ENCODE assay signal across 27 cellular contexts in the genomic region with DNA sequence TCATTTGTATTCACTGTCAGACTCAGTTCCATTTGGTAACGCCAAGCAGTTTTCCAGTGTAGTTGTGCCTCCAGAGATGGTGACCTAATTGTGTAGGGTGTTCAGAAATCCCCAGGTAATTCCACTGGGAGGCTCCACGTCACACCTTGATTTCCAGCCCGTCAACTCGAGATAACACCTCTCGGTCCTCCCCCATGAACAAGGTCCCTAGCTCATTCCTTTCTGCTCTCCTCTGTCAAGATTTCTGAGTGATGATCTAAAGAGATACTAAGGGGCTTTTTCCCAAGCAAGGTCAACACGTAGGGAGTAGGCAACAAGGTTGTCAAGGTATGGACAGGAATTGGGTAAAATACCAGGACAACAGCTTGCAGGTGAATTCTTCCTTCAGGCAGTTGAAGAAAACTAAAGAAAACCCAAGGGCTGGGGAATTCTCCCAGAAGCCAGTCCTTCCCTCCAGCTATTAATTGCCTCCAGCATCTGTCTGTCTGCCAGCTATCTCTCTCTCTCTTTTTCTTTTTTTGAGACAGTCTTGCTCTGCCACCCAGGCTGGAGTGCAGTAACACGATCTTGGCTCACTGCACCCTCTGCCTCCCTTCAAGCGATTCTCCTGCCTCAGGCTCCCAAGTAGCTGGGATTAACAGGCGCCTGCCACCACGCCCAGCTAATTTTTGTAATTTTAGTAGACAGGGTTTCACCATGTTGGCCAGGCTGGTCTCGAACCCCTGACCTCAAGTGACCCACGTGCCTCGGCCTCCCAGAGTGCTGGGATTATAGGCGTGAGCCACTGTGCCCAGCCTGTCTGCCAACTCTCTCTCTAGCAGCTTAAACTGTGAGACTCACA. TPM values are rescaled to one million over a fixed set of nuclear protein-coding genes. Genes with fewer than 3 reads are reported as not detected.
DNase-seq lines count a peak whose midpoint lies in the region; ATAC-seq, FAIRE-seq and TF ChIP-seq lines count a peak whose summit lies in the region.
"Had no signal": no experiment of that assay in that cellular context is flagged by ENCODE, and none has a peak within 500 bp of the region (broad histone marks: within the 10 kb centered on the region; RNA-seq: fewer than 3 reads in every experiment).

No MANE protein-coding gene starts in this region.

- CTCF ChIA-PET in GM12878 (lab: Yijun Ruan, JAX) = interaction anchor here (0.8 to 1.4 kb wide), 2 partner anchors 16 to 298 kb away, joined by 3 read pairs; a partner anchor contains a TSS

- WGBS in GM12878 (ENCODE audit: insufficient coverage, insufficient replicate concordance, low lambda C conversion rate, missing lambda C conversion rate) = 9% methylated on average over 14 of the region's 14 CpGs

- H3K27ac ChIP-seq in left ventricle myocardium inferior (replicated peaks) (peak overlapping the region; percentile 49), GM12878 (ENCODE audit: control insufficient read depth, insufficient read depth) (no peak overlapping the region)
- H3K27ac ChIP-seq: prostate gland, transverse colon had no signal

- ATAC-seq in Right ventricle myocardium superior (ENCODE audit: poor library complexity) = no peak
- ATAC-seq in GM12878 = peak; percentile 17; the same call in 2 of the 3 replicates
- no peak for ATAC-seq in stimulated activated naive B cell treated with anti-CD40 and anti-IgM and Interleukin-4, amounts not matched to agents 10 μg/mL and 1 μg/mL and 100 μg/mL, for 72 hours (replicated peaks)
- ATAC-seq: activated CD8-positive, alpha-beta memory T cell treated with anti-CD3 and anti-CD28 coated beads, Interleukin-2, amount 10 ng/mL, durations not matched to agents 7 days and 5 days; activated naive CD8-positive, alpha-beta T cell treated with anti-CD3 and anti-CD28 coated beads, Interleukin-2, amount 50 U/mL, for 24 hours; CD8-positive, alpha-beta T cell; K562; Right ventricle myocardium inferior; stimulated activated naive CD8-positive, alpha-beta T cell treated with anti-CD3 and anti-CD28 coated beads, Interleukin-15, amount 100 ng/mL, for 72 hours had no signal

- H4K20me1 ChIP-seq in GM12878 (ENCODE audit: control insufficient read depth, insufficient read depth) = no peaks in the 10 kb centered on the region

- H3K9me3 Mint-ChIP-seq in stimulated activated naive B cell treated with anti-CD40 and anti-IgM and Interleukin-4, amounts not matched to agents 10 μg/mL and 1 μg/mL and 100 μg/mL, for 72 hours = no peaks in the 10 kb centered on the region
- H3K9me3 Mint-ChIP-seq in T-helper 2 cell treated with Interferon-gamma antibody and Interleukin-4, amounts not matched to agents 5 μg/mL and 100 μg/mL, for 36 hours = no peaks in the 10 kb centered on the region
- H3K9me3 Mint-ChIP-seq: activated naive CD8-positive, alpha-beta T cell treated with anti-CD3 and anti-CD28 coated beads, Interleukin-2, amount 50 U/mL, for 24 hours; CD8-positive, alpha-beta T cell; stimulated activated naive CD8-positive, alpha-beta T cell treated with anti-CD3 and anti-CD28 coated beads, Interleukin-15, amount 100 ng/mL, for 72 hours had no signal

- H3K36me3 Mint-ChIP-seq in stimulated activated naive B cell treated with anti-CD40 and anti-IgM and Interleukin-4, amounts not matched to agents 10 μg/mL and 1 μg/mL and 100 μg/mL, for 72 hours = peaks cover 0 to 1% of the 10 kb centered on the region in 2 donors
- no peaks in the 10 kb centered on the region for H3K36me3 Mint-ChIP-seq in T-helper 2 cell treated with Interferon-gamma antibody and Interleukin-4, amounts not matched to agents 5 μg/mL and 100 μg/mL, for 36 hours (ENCODE audit: low read depth)
- H3K36me3 Mint-ChIP-seq: activated CD8-positive, alpha-beta memory T cell treated with anti-CD3 and anti-CD28 coated beads, Interleukin-2, amount 10 ng/mL, durations not matched to agents 7 days and 5 days; CD8-positive, alpha-beta T cell had no signal

- in situ Hi-C loops in GM12878 (cut with MboI) = no loop called here

- no peak overlapping the region for H3K4me3 Mint-ChIP-seq in stimulated activated naive B cell treated with anti-CD40 and anti-IgM and Interleukin-4, amounts not matched to agents 10 μg/mL and 1 μg/mL and 100 μg/mL, for 72 hours
- no peak overlapping the region for H3K4me3 Mint-ChIP-seq in T-helper 2 cell treated with Interferon-gamma antibody and Interleukin-4, amounts not matched to agents 5 μg/mL and 100 μg/mL, for 36 hours
- H3K4me3 Mint-ChIP-seq: activated CD8-positive, alpha-beta memory T cell treated with anti-CD3 and anti-CD28 coated beads, Interleukin-2, amount 10 ng/mL, durations not matched to agents 7 days and 5 days; activated naive CD8-positive, alpha-beta T cell treated with anti-CD3 and anti-CD28 coated beads, Interleukin-2, amount 50 U/mL, for 24 hours; CD8-positive, alpha-beta T cell; stimulated activated naive CD8-positive, alpha-beta T cell treated with anti-CD3 and anti-CD28 coated beads, Interleukin-15, amount 100 ng/mL, for 72 hours had no signal

- H3K4me2 ChIP-seq in GM12878 (ENCODE audit: control insufficient read depth, insufficient read depth) = no peak overlapping the region

- no peak for TF ChIP-seq POLR2A in GM12878 (IDR thresholded peaks at IDR 0.05; ENCODE audit: low read depth, low read length)

- RAD21 ChIA-PET in GM12878 (lab: Charles Lee; ENCODE audit: unreplicated experiment) = no interaction called here

- peaks cover 31% of the 10 kb centered on the region for H3K4me1 ChIP-seq in left ventricle myocardium inferior
- H3K4me1 ChIP-seq in GM12878 (ENCODE audit: control insufficient read depth, insufficient read depth, low read length) = no peaks in the 10 kb centered on the region
- H3K4me1 ChIP-seq: prostate gland, transverse colon had no signal

- no peak for TF ChIP-seq CTCF in left ventricle myocardium inferior (IDR thresholded peaks at IDR 0.05; ENCODE audit: borderline replicate concordance)
- no peak for TF ChIP-seq CTCF in GM12878 (IDR thresholded peaks at IDR 0.05 in 2 of 3, conservative IDR thresholded peaks at IDR 0.05 in 1 of 3; ENCODE audit: control insufficient read depth in 2 of 3, extremely low read depth in 1 of 3, insufficient read depth in 1 of 3, low read depth in 3 of 3, low read length in 3 of 3)

- no peak for FAIRE-seq in GM12878 (lab: Jason Lieb, UNC)
- FAIRE-seq: A204.1, K562 had no signal

- H3K27me3 Mint-ChIP-seq in stimulated activated naive B cell treated with anti-CD40 and anti-IgM and Interleukin-4, amounts not matched to agents 10 μg/mL and 1 μg/mL and 100 μg/mL, for 72 hours = no peaks in the 10 kb centered on the region
- no peaks in the 10 kb centered on the region for H3K27me3 Mint-ChIP-seq in T-helper 2 cell treated with Interferon-gamma antibody and Interleukin-4, amounts not matched to agents 5 μg/mL and 100 μg/mL, for 36 hours (ENCODE audit: low read depth)
- H3K27me3 Mint-ChIP-seq: activated naive CD8-positive, alpha-beta T cell treated with anti-CD3 and anti-CD28 coated beads, Interleukin-2, amount 50 U/mL, for 24 hours; stimulated activated naive CD8-positive, alpha-beta T cell treated with anti-CD3 and anti-CD28 coated beads, Interleukin-15, amount 100 ng/mL, for 72 hours had no signal

- POLR2A ChIA-PET in GM12878 (lab: Charles Lee) = interaction anchor here (0.6 to 1.0 kb wide), 2 partner anchors 10 to 34 kb away, joined by 3 to 9 read pairs; no protein-coding TSS in a partner anchor

- TF ChIP-seq EP300 in GM12878 (IDR thresholded peaks at IDR 0.05; ENCODE audit: borderline replicate concordance in 1 of 2, control insufficient read depth in 1 of 2, low read depth in 2 of 2, low read length in 2 of 2) = no peak

- H3K4me3 ChIP-seq in left ventricle myocardium inferior = no peak overlapping the region
- H3K4me3 ChIP-seq in GM12878 = no peak overlapping the region
- H3K4me3 ChIP-seq: heart right ventricle, K562, prostate gland, transverse colon had no signal

- DNase-seq in left ventricle myocardium inferior = no peak
- no peak for DNase-seq in Right ventricle myocardium superior
- no peak for DNase-seq in GM12878 (ENCODE audit: low read depth, low spot score)
- peak; percentile 63 for DNase-seq in medulla oblongata (ENCODE audit: extremely low spot score)
- no peak for DNase-seq in stimulated activated naive B cell treated with anti-CD40 and anti-IgM and Interleukin-4, amounts not matched to agents 10 μg/mL and 1 μg/mL and 100 μg/mL, for 72 hours
- DNase-seq in stimulated activated naive CD4-positive, alpha-beta T cell treated with Interleukin-2 at 50 U/mL for 16 hours (lab: John Stamatoyannopoulos, UW) = no peak
- no peak for DNase-seq in T-helper 2 cell treated with Interferon-gamma antibody and Interleukin-4, amounts not matched to agents 5 μg/mL and 100 μg/mL, for 36 hours (ENCODE audit: low spot score)
- DNase-seq in NCI-H526 treated with DMSO at 0.1 percent for 48 hours (lab: John Stamatoyannopoulos, UW) = no peak
- DNase-seq: activated CD4-positive, CD25-positive, alpha-beta regulatory T cell; activated CD8-positive, alpha-beta memory T cell treated with anti-CD3 and anti-CD28 coated beads, Interleukin-2, amount 10 ng/mL, durations not matched to agents 7 days and 5 days; activated naive CD8-positive, alpha-beta T cell treated with anti-CD3 and anti-CD28 coated beads, Interleukin-2, amount 50 U/mL, for 24 hours; activated T-cell treated with anti-CD3 and anti-CD28 coated beads, Interleukin-2, amount 50 U/mL, for 48 hours; AML-193; CD8-positive, alpha-beta T cell; effector CD4-positive, alpha-beta T cell; H7; heart right ventricle; kidney glomerular epithelial cell; mammary epithelial cell; NCI-H446 treated with DMSO at 0.1 percent for 48 hours; stimulated activated naive CD8-positive, alpha-beta T cell treated with anti-CD3 and anti-CD28 coated beads, Interleukin-15, amount 100 ng/mL, for 72 hours; transverse colon had no signal

- BruUV-seq in GM12878 (replicated peaks; lab: Mats Ljungman, UMichigan) = no TSS peak

- peaks cover 30% of the 10 kb centered on the region for H3K36me3 ChIP-seq in left ventricle myocardium inferior
- no peaks in the 10 kb centered on the region for H3K36me3 ChIP-seq in GM12878 (ENCODE audit: control insufficient read depth in 2 of 2, insufficient read depth in 2 of 2, low read length in 1 of 2)
- H3K36me3 ChIP-seq: prostate gland, transverse colon had no signal

- peak overlapping the region; percentile 71 for H3K27ac Mint-ChIP-seq in stimulated activated naive B cell treated with anti-CD40 and anti-IgM and Interleukin-4, amounts not matched to agents 10 μg/mL and 1 μg/mL and 100 μg/mL, for 72 hours
- H3K27ac Mint-ChIP-seq in T-helper 2 cell treated with Interferon-gamma antibody and Interleukin-4, amounts not matched to agents 5 μg/mL and 100 μg/mL, for 36 hours = no peak overlapping the region
- H3K27ac Mint-ChIP-seq: activated CD8-positive, alpha-beta memory T cell treated with anti-CD3 and anti-CD28 coated beads, Interleukin-2, amount 10 ng/mL, durations not matched to agents 7 days and 5 days; activated naive CD8-positive, alpha-beta T cell treated with anti-CD3 and anti-CD28 coated beads, Interleukin-2, amount 50 U/mL, for 24 hours; CD8-positive, alpha-beta T cell; stimulated activated naive CD8-positive, alpha-beta T cell treated with anti-CD3 and anti-CD28 coated beads, Interleukin-15, amount 100 ng/mL, for 72 hours had no signal

- no peak for TF ChIP-seq RAD21 in GM12878 (IDR thresholded peaks at IDR 0.05; ENCODE audit: insufficient read depth, low read depth, low read length)

- H3K9me3 ChIP-seq in left ventricle myocardium inferior (replicated peaks) (no peaks in the 10 kb centered on the region), GM12878 (replicated peaks; ENCODE audit: control insufficient read depth, insufficient read depth, low read length) (no peaks in the 10 kb centered on the region)
- H3K9me3 ChIP-seq: heart right ventricle, prostate gland, transverse colon had no signal

- intact Hi-C loops in left ventricle myocardium inferior (cut with micrococcal nuclease) = no loop called here
- intact Hi-C loops in Right ventricle myocardium superior (cut with DNase I) = no loop called here
- intact Hi-C loops in GM12878 (cut with micrococcal nuclease; ENCODE audit: unreplicated experiment) = loop anchor here (10.0 kb wide), 1 partner anchor 49 kb away; no protein-coding TSS in a partner anchor

- H3K9ac ChIP-seq in GM12878 (ENCODE audit: control insufficient read depth, insufficient read depth, low read length) = no peak overlapping the region

- peaks cover 0 to 6% of the 10 kb centered on the region in 2 donors for H3K4me1 Mint-ChIP-seq in stimulated activated naive B cell treated with anti-CD40 and anti-IgM and Interleukin-4, amounts not matched to agents 10 μg/mL and 1 μg/mL and 100 μg/mL, for 72 hours
- no peaks in the 10 kb centered on the region for H3K4me1 Mint-ChIP-seq in T-helper 2 cell treated with Interferon-gamma antibody and Interleukin-4, amounts not matched to agents 5 μg/mL and 100 μg/mL, for 36 hours (ENCODE audit: low read depth)
- H3K4me1 Mint-ChIP-seq: activated CD8-positive, alpha-beta memory T cell treated with anti-CD3 and anti-CD28 coated beads, Interleukin-2, amount 10 ng/mL, durations not matched to agents 7 days and 5 days; activated naive CD8-positive, alpha-beta T cell treated with anti-CD3 and anti-CD28 coated beads, Interleukin-2, amount 50 U/mL, for 24 hours; stimulated activated naive CD8-positive, alpha-beta T cell treated with anti-CD3 and anti-CD28 coated beads, Interleukin-15, amount 100 ng/mL, for 72 hours had no signal

- SMC1A ChIA-PET in GM12878 (lab: Charles Lee; ENCODE audit: uncharacterized antibody, unreplicated experiment) = interaction anchor here (0.8 kb wide), 1 partner anchor 10 kb away, joined by 3 read pairs; no protein-coding TSS in a partner anchor

- no peaks in the 10 kb centered on the region for H3K27me3 ChIP-seq in left ventricle myocardium inferior (ENCODE audit: low read depth)
- H3K27me3 ChIP-seq in GM12878 (replicated peaks in 1 of 2; ENCODE audit: control insufficient read depth in 2 of 2, insufficient read depth in 2 of 2, low read length in 1 of 2) = no peaks in the 10 kb centered on the region
- H3K27me3 ChIP-seq: heart right ventricle, transverse colon had no signal

- no peaks in the 10 kb centered on the region for H3K79me2 ChIP-seq in GM12878 (ENCODE audit: control insufficient read depth, insufficient read depth, low read length)

- no peak overlapping the region for H2AFZ ChIP-seq in GM12878 (ENCODE audit: control insufficient read depth, low read depth, low read length)

RNA-seq across cellular contexts. Expression of a gene that starts 31.3 kb away (rescaled TPM):
- total RNA-seq in left ventricle myocardium inferior (82.3 TPM), Right ventricle myocardium superior (83.7 TPM), GM12878 (2014; rRNA removed) (under 0.01 TPM in 1 of 2 replicates, not detected in the other), GM12878 (2014; rRNA removed; fragmentation: Illumina TruSeq; extraction: Trizol) (0.04 TPM in 1 of 2 replicates, not detected in the other), GM12878 (2021) (0.23 and 0.32 TPM in 2 replicates)
- total RNA-seq in GM12878 (2013; cell fraction: nucleolus; rRNA removed) = 0.27 and 0.33 TPM in 2 replicates
- polyA plus RNA-seq in GM12878 (2011; ENCODE audit: low read depth) = not detected
- polyA plus RNA-seq in GM12878 (2011; rRNA removed) (0.01 and 0.12 TPM in 2 replicates), GM12878 (2014; fragmentation: Illumina TruSeq; extraction: Trizol) (0.07 and 0.35 TPM in 2 replicates), GM12878 (2014; fragmentation: Nextera tagmentation; extraction: Ambion mirVana) (under 1 TPM in 1 of 2 experiments, not detected in 1; 0.40 TPM), GM12878 (2014; rRNA removed) (0.03 and 0.27 TPM in 2 replicates), GM12878 (2016; fragmentation: Nextera tagmentation; extraction: Ambion mirVana) (under 1 TPM; 0.33 to 0.42 TPM)
- 0.05 and 0.18 TPM in 2 replicates for polyA plus RNA-seq in GM12878 (2011; cell fraction: cytosol; rRNA removed)
- 0.06 and 0.10 TPM in 2 replicates for polyA plus RNA-seq in GM12878 (2011; cell fraction: nucleus; rRNA removed)
- 0.13 TPM in 1 of 2 replicates, not detected in the other for polyA plus RNA-seq in GM12878 (2012)
- not detected in 2 replicates for polyA minus RNA-seq in GM12878 (2011; rRNA and poly(A)+ RNA removed)
- polyA minus RNA-seq in GM12878 (2011; cell fraction: cytosol; rRNA and poly(A)+ RNA removed) = not detected in 2 replicates
- polyA minus RNA-seq in GM12878 (2011; cell fraction: nucleus; rRNA and poly(A)+ RNA removed) = not detected in 2 replicates
- total RNA-seq: activated CD8-positive, alpha-beta memory T cell treated with anti-CD3 and anti-CD28 coated beads, Interleukin-2, amount 10 ng/mL, durations not matched to agents 7 days and 5 days; MCF 10A had no signal

Comparison
In these comparisons a context has a peak if more than half of its experiments do, and no peak if none do; other contexts are left out.
1. RNA of a gene that starts 31.3 kb away (total RNA-seq): 83.7 TPM in Right ventricle myocardium superior (single experiment) and 82.3 TPM in left ventricle myocardium inferior (single experiment); under 0.01 to 0.33 TPM in GM12878; every median in the first group is over 10 times any median in the second.